Comparison of ENCODE assay signal across 22 cellular contexts in the genomic region with DNA sequence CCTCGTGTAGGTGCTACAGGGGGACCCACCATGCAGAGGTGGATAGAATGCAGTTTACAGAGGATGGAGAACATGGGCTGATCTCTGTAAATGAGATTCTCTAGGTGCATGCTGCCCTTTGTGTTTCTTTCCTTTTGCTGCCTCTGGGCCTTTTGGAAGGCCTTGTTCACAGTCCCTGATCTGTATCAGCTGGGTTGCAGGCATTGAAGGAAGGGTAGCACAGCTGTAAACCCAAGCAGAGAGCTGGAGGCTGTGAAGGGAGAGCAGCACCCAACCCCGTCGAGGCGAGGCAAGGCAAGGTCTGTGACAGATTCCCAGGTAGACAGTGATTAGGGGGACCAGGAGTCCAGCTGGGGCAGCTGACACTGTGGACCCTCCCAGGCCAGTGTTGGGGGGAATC. TPM values are rescaled to one million over a fixed set of nuclear protein-coding genes. Genes with fewer than 3 reads are reported as not detected.
DNase-seq lines count a peak whose midpoint lies in the region; ATAC-seq, FAIRE-seq and TF ChIP-seq lines count a peak whose summit lies in the region.
"Had no signal": no experiment of that assay in that cellular context is flagged by ENCODE, and none has a peak within 500 bp of the region (broad histone marks: within the 10 kb centered on the region; RNA-seq: fewer than 3 reads in every experiment).

No MANE protein-coding gene starts in this region.

- no peak overlapping the region; a peak in 1 of 4 replicates for H3K9ac ChIP-seq in K562 (ENCODE audit: insufficient read depth in 1 of 2, low read depth in 2 of 2, low read length in 2 of 2)
- no peak overlapping the region for H3K9ac ChIP-seq in neuronal stem cell (ENCODE audit: low read depth, low read length, poor library complexity)

- H2AK5ac ChIP-seq in neuronal stem cell (ENCODE audit: low read depth, low read length): no peak overlapping the region

- intact Hi-C loops in K562 (cut with micrococcal nuclease) (no loop called here), breast epithelium (cut with DNase I; ENCODE audit: low total_unique reads) (no loop called here)

- no peak for FAIRE-seq in K562 (lab: Jason Lieb, UNC)
- FAIRE-seq: A204.1, D721Med, GM19239, H54, HTR-8/SVneo had no signal

- H2BK12ac ChIP-seq in neuronal stem cell (ENCODE audit: low read length): no peak overlapping the region

- no peaks in the 10 kb centered on the region for H3K27me3 Mint-ChIP-seq in stimulated activated naive CD8-positive, alpha-beta T cell treated with anti-CD3 and anti-CD28 coated beads, Interleukin-15, amount 100 ng/mL, for 72 hours
- H3K27me3 Mint-ChIP-seq in GM23338 (ENCODE audit: insufficient read depth, low read depth, poor library complexity): peaks cover 3% of the 10 kb centered on the region
- H3K27me3 Mint-ChIP-seq: CD4-positive, alpha-beta T cell had no signal

- no peak for ATAC-seq in stimulated activated naive CD8-positive, alpha-beta T cell treated with anti-CD3 and anti-CD28 coated beads, Interleukin-15, amount 100 ng/mL, for 72 hours
- ATAC-seq in stimulated activated naive CD8-positive, alpha-beta T cell treated with anti-CD3 and anti-CD28 coated beads, Interleukin-15, Interleukin-2, amounts not matched to agents 100 U/mL and 50 U/mL, for 24 hours: no peak
- ATAC-seq in GM23338 (no peak), K562 (peak; percentile 59)
- ATAC-seq: HCT116 had no signal

- H3K4me1 ChIP-seq in GM23338 (ENCODE audit: insufficient read depth): peaks cover 10% of the 10 kb centered on the region
- H3K4me1 ChIP-seq in K562 (replicated peaks in 1 of 2; ENCODE audit: control insufficient read depth in 2 of 2, insufficient read depth in 2 of 2, low read length in 2 of 2): no peaks in the 10 kb centered on the region; a peak in 1 of 5 replicates
- H3K4me1 ChIP-seq in neuronal stem cell (ENCODE audit: control insufficient read depth in 2 of 2, insufficient read depth in 1 of 2, low read depth in 1 of 2, low read length in 2 of 2): no peaks in the 10 kb centered on the region
- H3K4me1 ChIP-seq in breast epithelium: no peaks in the 10 kb centered on the region
- H3K4me1 ChIP-seq in effector memory CD4-positive, alpha-beta T cell (ENCODE audit: control insufficient read depth, insufficient read depth, low read length, poor library complexity, severe bottlenecking): no peaks in the 10 kb centered on the region

- no peaks in the 10 kb centered on the region for H3K36me3 Mint-ChIP-seq in GM23338 (ENCODE audit: low read depth)

- H3F3A ChIP-seq in GM23338 (replicated peaks; ENCODE audit: low read depth): no peaks in the 10 kb centered on the region

- H3K4me2 ChIP-seq in GM23338 (no peak overlapping the region), K562 (ENCODE audit: insufficient read depth, low read length) (no peak overlapping the region), neuronal stem cell (ENCODE audit: insufficient read depth, low read length, poor library complexity, severe bottlenecking) (no peak overlapping the region)

- no peak overlapping the region for H3K4me3 Mint-ChIP-seq in stimulated activated naive CD8-positive, alpha-beta T cell treated with anti-CD3 and anti-CD28 coated beads, Interleukin-15, amount 100 ng/mL, for 72 hours
- no peak overlapping the region for H3K4me3 Mint-ChIP-seq in GM23338
- H3K4me3 Mint-ChIP-seq: CD4-positive, alpha-beta T cell; HFFc6 had no signal

- H3K79me2 ChIP-seq in GM23338 (replicated peaks; ENCODE audit: insufficient read depth) (no peaks in the 10 kb centered on the region), K562 (ENCODE audit: control insufficient read depth, insufficient read depth, low read length) (no peaks in the 10 kb centered on the region)

- no peak overlapping the region for H3K14ac ChIP-seq in neuronal stem cell (ENCODE audit: low read length)

- no peak overlapping the region for H2BK5ac ChIP-seq in neuronal stem cell (ENCODE audit: low read length)

- H4K8ac ChIP-seq in neuronal stem cell (ENCODE audit: low read depth, low read length): no peak overlapping the region

- no peaks in the 10 kb centered on the region for H3K9me3 Mint-ChIP-seq in stimulated activated naive CD8-positive, alpha-beta T cell treated with anti-CD3 and anti-CD28 coated beads, Interleukin-15, amount 100 ng/mL, for 72 hours
- H3K9me3 Mint-ChIP-seq in GM23338: no peaks in the 10 kb centered on the region
- H3K9me3 Mint-ChIP-seq: CD4-positive, alpha-beta T cell; HFFc6 had no signal

- no TSS peak for BruUV-seq in K562 (replicated peaks; lab: Mats Ljungman, UMichigan)

- H2AFZ ChIP-seq in GM23338: 0 out of 2 replicates have a peak overlapping the region, but pooled peaks have one; percentile 59
- peak overlapping the region; percentile 33; the same call in 1 of the 2 replicates for H2AFZ ChIP-seq in K562 (ENCODE audit: low read depth, low read length)
- no peak overlapping the region for H2AFZ ChIP-seq in neuronal stem cell (ENCODE audit: low read length)

- H3K36me3 ChIP-seq in GM23338 (ENCODE audit: insufficient read depth) (no peaks in the 10 kb centered on the region), K562 (ENCODE audit: control insufficient read depth, insufficient read depth, low read length) (no peaks in the 10 kb centered on the region), neuronal stem cell (replicated peaks in 1 of 2; ENCODE audit: control insufficient read depth in 2 of 2, insufficient read depth in 2 of 2, low read length in 2 of 2) (no peaks in the 10 kb centered on the region), breast epithelium (no peaks in the 10 kb centered on the region)
- H3K36me3 ChIP-seq in effector memory CD4-positive, alpha-beta T cell (ENCODE audit: control insufficient read depth, insufficient read depth, low read length): no peaks in the 10 kb centered on the region

- TF ChIP-seq RAD21 in K562 (CRISPR knock-in tag; conservative IDR thresholded peaks at IDR 0.05 in 1 of 2, IDR thresholded peaks at IDR 0.05 in 1 of 2): no peak

- TF ChIP-seq CTCF in GM23338 (conservative IDR thresholded peaks at IDR 0.05; ENCODE audit: low read depth in 2 of 2) (no peak), K562 (IDR thresholded peaks at IDR 0.05 in 2 of 3, conservative IDR thresholded peaks at IDR 0.05 in 1 of 3; ENCODE audit: insufficient read depth in 2 of 3, low read depth in 1 of 3, low read length in 3 of 3) (no peak), breast epithelium (IDR thresholded peaks at IDR 0.05) (no peak)

- no peak overlapping the region for H3K4me3 ChIP-seq in GM23338
- H3K4me3 ChIP-seq in K562: no peak overlapping the region
- H3K4me3 ChIP-seq in neuronal stem cell (ENCODE audit: low read length in 2 of 2): no peak overlapping the region
- no peak overlapping the region for H3K4me3 ChIP-seq in breast epithelium
- no peak overlapping the region for H3K4me3 ChIP-seq in effector memory CD4-positive, alpha-beta T cell (ENCODE audit: insufficient read depth, low read depth, low read length, poor library complexity, severe bottlenecking)

- CTCF ChIA-PET in K562 (lab: Yijun Ruan, JAX; ENCODE audit: low intra/inter-chr PET ratio): no interaction called here

- H3K9me3 ChIP-seq in K562 (replicated peaks; ENCODE audit: control insufficient read depth, insufficient read depth, low read depth, low read length) (no peaks in the 10 kb centered on the region), neuronal stem cell (replicated peaks in 1 of 2; ENCODE audit: control insufficient read depth in 2 of 2, insufficient read depth in 1 of 2, low read depth in 1 of 2, low read length in 2 of 2) (no peaks in the 10 kb centered on the region), breast epithelium (no peaks in the 10 kb centered on the region)
- H3K9me3 ChIP-seq in effector memory CD4-positive, alpha-beta T cell (ENCODE audit: control insufficient read depth, low read length): no peaks in the 10 kb centered on the region
- H3K9me3 ChIP-seq: Caco-2 had no signal

- no peak overlapping the region for H2BK120ac ChIP-seq in neuronal stem cell (ENCODE audit: low read depth, low read length)

- no peaks in the 10 kb centered on the region for H3K79me1 ChIP-seq in neuronal stem cell (ENCODE audit: low read depth, low read length)

- H3K4ac ChIP-seq in neuronal stem cell (ENCODE audit: low read length): no peak overlapping the region

- 14% methylated on average over 4 of the region's 4 CpGs for whole genome bisulfite sequencing in K562 (ENCODE audit: insufficient coverage, low coverage, missing lambda C conversion rate)
- no CpG with 5 or more reads among the region's 4 CpGs for WGBS in neuronal stem cell (ENCODE audit: extremely low coverage in 2 of 2, insufficient read length in 2 of 2, insufficient replicate concordance in 1 of 2), 2 donors

- peak overlapping the region; percentile 21 to 23 for H3K27ac Mint-ChIP-seq in stimulated activated naive CD8-positive, alpha-beta T cell treated with anti-CD3 and anti-CD28 coated beads, Interleukin-15, amount 100 ng/mL, for 72 hours
- no peak overlapping the region for H3K27ac Mint-ChIP-seq in GM23338
- H3K27ac Mint-ChIP-seq: CD4-positive, alpha-beta T cell; HFFc6 had no signal

- no peak overlapping the region for H3K27ac ChIP-seq in GM23338 (ENCODE audit: low read depth)
- H3K27ac ChIP-seq in K562 (ENCODE audit: extremely low read depth, low read depth, low read length): no peak overlapping the region
- no peak overlapping the region for H3K27ac ChIP-seq in neuronal stem cell (replicated peaks; ENCODE audit: low read length)
- no peak overlapping the region for H3K27ac ChIP-seq in breast epithelium
- no peak overlapping the region for H3K27ac ChIP-seq in effector memory CD4-positive, alpha-beta T cell (ENCODE audit: insufficient read depth, low read length, poor library complexity, severe bottlenecking)
- H3K27ac ChIP-seq: C4-2B had no signal

- no peak for TF ChIP-seq EP300 in K562 (IDR thresholded peaks at IDR 0.05; ENCODE audit: low read length)

- no peaks in the 10 kb centered on the region for H3K9me1 ChIP-seq in K562 (ENCODE audit: control insufficient read depth, insufficient read depth, low read length)

- H3K27me3 ChIP-seq in GM23338 (ENCODE audit: insufficient read depth) (no peaks in the 10 kb centered on the region), K562 (ENCODE audit: control insufficient read depth in 2 of 2, insufficient read depth in 2 of 2, low read length in 2 of 2) (no peaks in the 10 kb centered on the region), neuronal stem cell (ENCODE audit: control insufficient read depth in 3 of 3, insufficient read depth in 3 of 3, low read depth in 1 of 3, low read length in 3 of 3) (peaks cover 0 to 2% (median 0%) of the 10 kb centered on the region in 3 experiments), breast epithelium (no peaks in the 10 kb centered on the region)
- no peaks in the 10 kb centered on the region for H3K27me3 ChIP-seq in effector memory CD4-positive, alpha-beta T cell (replicated peaks; ENCODE audit: control insufficient read depth, insufficient read depth, low read length, poor library complexity, severe bottlenecking)

- POLR2A ChIA-PET in K562 (lab: Yijun Ruan, JAX): interaction anchor here (0.8 to 1.8 kb wide), 3 partner anchors 9 to 26 kb away, joined by 3 to 5 read pairs (median 3); no protein-coding TSS in a partner anchor

- DNase-seq in stimulated activated naive CD8-positive, alpha-beta T cell treated with anti-CD3 and anti-CD28 coated beads, Interleukin-15, amount 100 ng/mL, for 72 hours: no peak
- DNase-seq in stimulated activated naive CD8-positive, alpha-beta T cell treated with anti-CD3 and anti-CD28 coated beads, Interleukin-15, Interleukin-2, amounts not matched to agents 100 U/mL and 50 U/mL, for 24 hours: no peak
- DNase-seq in GM23338 (ENCODE audit: low spot score) (no peak), K562 (ENCODE audit: extremely low read depth in 1 of 4, low spot score in 3 of 4) (no peak), neuronal stem cell (ENCODE audit: low spot score) (no peak), breast epithelium (ENCODE audit: low spot score in 2 of 2) (no peak), MV-4-11 (lab: John Stamatoyannopoulos, UW) (no peak)
- DNase-seq in effector memory CD4-positive, alpha-beta T cell: no peak
- DNase-seq: ACHN; CD4-positive, alpha-beta T cell; GF-D8; HFFc6; IMR-90; KBM-7 had no signal

- no peaks in the 10 kb centered on the region for H3K4me1 Mint-ChIP-seq in stimulated activated naive CD8-positive, alpha-beta T cell treated with anti-CD3 and anti-CD28 coated beads, Interleukin-15, amount 100 ng/mL, for 72 hours
- H3K4me1 Mint-ChIP-seq in GM23338: peaks cover 8% of the 10 kb centered on the region

- peak overlapping the region; percentile 52 for H3K18ac ChIP-seq in neuronal stem cell (ENCODE audit: low read length)

- H4K91ac ChIP-seq in neuronal stem cell (ENCODE audit: low read depth, low read length, poor library complexity): no peak overlapping the region

- TF ChIP-seq POLR2A in K562 (conservative IDR thresholded peaks at IDR 0.05): no peak
- TF ChIP-seq POLR2A in breast epithelium (IDR thresholded peaks at IDR 0.05): no peak

- 0 out of 2 replicates have a peak, but pooled peaks cover 4% of the 10 kb centered on the region for H3K9me2 ChIP-seq in GM23338 (ENCODE audit: insufficient read depth)

- H3K23ac ChIP-seq in neuronal stem cell (ENCODE audit: low read depth, low read length, poor library complexity): no peak overlapping the region

- H4K20me1 ChIP-seq in GM23338 (replicated peaks; ENCODE audit: insufficient read depth) (no peaks in the 10 kb centered on the region), K562 (replicated peaks; ENCODE audit: control insufficient read depth, insufficient read depth, low read length) (no peaks in the 10 kb centered on the region)

- H2BK15ac ChIP-seq in neuronal stem cell (ENCODE audit: low read length): no peak overlapping the region

- in situ Hi-C loops in K562 (cut with MboI): no loop called here

RNA-seq across cellular contexts. Expression of gene SOS1, which starts 56.1 kb away (rescaled TPM):
- 21.9 and 25.2 TPM in 2 replicates for total RNA-seq in GM23338 (2014; rRNA removed; shearing (Covaris generic))
- polyA plus RNA-seq in GM23338 (2016; fragmentation: Nextera tagmentation; extraction: Ambion mirVana) (13.4 and 14.2 TPM in 2 replicates), K562 (2011; rRNA removed) (27.1 and 27.9 TPM in 2 replicates), K562 (2014; fragmentation: Illumina TruSeq; extraction: Trizol) (24.5 and 26.8 TPM in 2 replicates), K562 (2014; fragmentation: Nextera tagmentation; extraction: Ambion mirVana) (1 to 10 TPM; 2.5 to 4.0 TPM), K562 (2014; rRNA removed) (10.9 and 12.1 TPM in 2 replicates)
- 26.1 and 163 TPM in 2 replicates for total RNA-seq in K562 (2011; cell fraction: chromatin; rRNA removed; ENCODE audit: low replicate concordance)
- 8.8 and 15.8 TPM in 2 replicates for total RNA-seq in K562 (2011; cell fraction: nucleolus; rRNA removed)
- 38.1 and 53.0 TPM in 2 replicates for total RNA-seq in K562 (2011; cell fraction: nucleoplasm; rRNA removed)
- total RNA-seq in K562 (2014; rRNA removed) (6.3 and 7.6 TPM in 2 replicates), K562 (2014; rRNA removed; fragmentation: Illumina TruSeq; extraction: Trizol) (16.3 and 17.9 TPM in 2 replicates), K562 (2015; rRNA removed; fragmentation: Illumina TruSeq; extraction: Trizol) (20.1 and 21.6 TPM in 2 replicates), K562 (2021) (23.1 and 23.8 TPM in 2 replicates), breast epithelium (10 to 100 TPM; 33.4 to 49.0 (median 37.0) TPM)
- polyA plus RNA-seq in K562 (2011; cell fraction: cytosol; rRNA removed): 16.0 and 30.7 TPM in 2 replicates
- 61.3 and 78.0 TPM in 2 replicates for polyA plus RNA-seq in K562 (2011; cell fraction: nucleus; rRNA removed)
- polyA plus RNA-seq in K562 (2012): 13.2 and 16.3 TPM in 2 replicates
- polyA minus RNA-seq in K562 (2011; rRNA and poly(A)+ RNA removed): 80.6 and 96.0 TPM in 2 replicates
- 15.1 and 17.0 TPM in 2 replicates for polyA minus RNA-seq in K562 (2011; cell fraction: cytosol; rRNA and poly(A)+ RNA removed)
- polyA minus RNA-seq in K562 (2011; cell fraction: nucleus; rRNA and poly(A)+ RNA removed): 52.2 and 93.1 TPM in 2 replicates
- 29.4 TPM for polyA plus RNA-seq in neuronal stem cell (2013, experiment 1 of 2)
- polyA plus RNA-seq in neuronal stem cell (2013, experiment 2 of 2): 32.4 TPM
